Comparison of ENCODE assay signal across 1 cellular context in the genomic region with DNA sequence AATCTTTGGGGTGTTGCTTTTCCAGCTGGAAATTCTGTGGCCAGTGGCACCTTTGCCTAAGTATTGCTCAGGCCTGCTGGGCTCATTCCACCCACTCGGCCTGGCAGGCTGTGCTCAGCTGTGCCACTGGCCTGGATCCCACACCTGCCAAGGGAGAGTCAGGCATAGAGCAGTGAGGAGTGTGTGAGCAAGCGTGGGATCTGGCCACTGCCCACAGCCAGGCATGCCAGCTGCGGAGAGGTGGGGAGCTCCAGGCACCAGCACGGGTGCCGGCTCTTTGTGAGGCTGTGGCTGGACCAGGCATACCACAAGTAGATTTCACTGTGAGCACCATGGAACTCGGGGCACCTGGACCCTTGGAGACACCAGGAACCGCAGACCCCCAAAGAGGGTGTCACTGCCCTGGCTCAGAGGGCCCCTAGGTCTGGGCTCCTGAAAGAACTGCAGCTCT.
TF ChIP-seq lines count a peak whose summit lies in the region.

No MANE protein-coding gene starts in this region.

TF ChIP-seq in neural cell, 6 proteins besides CTCF, POLR2A, EP300 and RAD21 (continued from another document):
- TF ChIP-seq TAF1 (IDR thresholded peaks at IDR 0.05; ENCODE audit: low read depth) (no peak), POLR2AphosphoS5 (IDR thresholded peaks at IDR 0.05) (no peak), SMC3 (conservative IDR thresholded peaks at IDR 0.05; ENCODE audit: poor library complexity) (no peak)
